In genomic region chr1:182330303-182330702, GRCh38 we compare ENCODE assay signal across 11 cellular contexts.
DNase-seq lines count a peak whose midpoint lies in the region; ATAC-seq and TF ChIP-seq lines count a peak whose summit lies in the region.
"Had no signal": no experiment of that assay in that cellular context is flagged by ENCODE, and none has a peak within 500 bp of the region (broad histone marks: within the 10 kb centered on the region; RNA-seq: fewer than 3 reads in every experiment).

No MANE protein-coding gene starts in this region.

- peak; percentile 0 for DNase-seq in DMS79 (lab: John Stamatoyannopoulos, UW)
- peak; percentile 14 for DNase-seq in amniotic epithelial cell (ENCODE audit: low read depth)
- no peak for DNase-seq in left lobe of liver (ENCODE audit: low spot score)
- no peak for DNase-seq in KBM-7
- no peak for DNase-seq in stimulated activated naive CD4-positive, alpha-beta T cell treated with Interleukin-2 at 50 U/mL for 16 hours (lab: John Stamatoyannopoulos, UW)
- DNase-seq: activated B cell treated with CpG ODN at 0.5 μM for 24 hours; Calu3; caudate nucleus; stimulated activated naive B cell treated with anti-CD40 and anti-IgM and Interleukin-4, amounts not matched to agents 10 μg/mL and 1 μg/mL and 100 μg/mL, for 72 hours had no signal

- ATAC-seq in left lobe of liver (peak; percentile 54), HG02759 (IDR thresholded peaks at IDR 0.05; ENCODE audit: unreplicated experiment) (no peak)
- ATAC-seq: stimulated activated naive B cell treated with anti-CD40 and anti-IgM and Interleukin-4, amounts not matched to agents 10 μg/mL and 1 μg/mL and 100 μg/mL, for 72 hours had no signal

- in situ Hi-C loops in KBM-7 (cut with MboI; ENCODE audit: low pct_unique_long_range_greater_than_20kb, low sequenced_read_pairs) = no loop called here

- TF ChIP-seq EP300 in Ishikawa (IDR thresholded peaks at IDR 0.05; ENCODE audit: borderline replicate concordance) = no peak

- no peak for TF ChIP-seq RAD21 in Ishikawa (IDR thresholded peaks at IDR 0.05; ENCODE audit: low read depth)

TF ChIP-seq in Ishikawa, 13 proteins besides CTCF, POLR2A, EP300 and RAD21:
- TF ChIP-seq TAF1 (IDR thresholded peaks at IDR 0.05; ENCODE audit: low read depth) (no peak), TCF12 (IDR thresholded peaks at IDR 0.05; ENCODE audit: low read depth) (no peak), ZBTB7A (IDR thresholded peaks at IDR 0.05; ENCODE audit: low read depth) (no peak), CREB1 (IDR thresholded peaks at IDR 0.05; ENCODE audit: low read depth) (no peak), MAX (IDR thresholded peaks at IDR 0.05) (no peak), EGR1 (IDR thresholded peaks at IDR 0.05) (no peak), NFIC (IDR thresholded peaks at IDR 0.05) (peak; percentile 56; the same call in 1 of the 2 replicates), YY1 (IDR thresholded peaks at IDR 0.05; ENCODE audit: low read depth) (no peak), FOXM1 (IDR thresholded peaks at IDR 0.05; ENCODE audit: borderline replicate concordance, low read depth) (no peak)

Comparison
In these comparisons a context has a peak if more than half of its experiments do, and no peak if none do; other contexts are left out.
1. DNase-seq: peak in DMS79 (single experiment) and amniotic epithelial cell (single experiment); none in left lobe of liver (single experiment), KBM-7 (single experiment) and stimulated activated naive CD4-positive, alpha-beta T cell treated with Interleukin-2 at 50 U/mL for 16 hours (single experiment).